In the genomic region with DNA sequence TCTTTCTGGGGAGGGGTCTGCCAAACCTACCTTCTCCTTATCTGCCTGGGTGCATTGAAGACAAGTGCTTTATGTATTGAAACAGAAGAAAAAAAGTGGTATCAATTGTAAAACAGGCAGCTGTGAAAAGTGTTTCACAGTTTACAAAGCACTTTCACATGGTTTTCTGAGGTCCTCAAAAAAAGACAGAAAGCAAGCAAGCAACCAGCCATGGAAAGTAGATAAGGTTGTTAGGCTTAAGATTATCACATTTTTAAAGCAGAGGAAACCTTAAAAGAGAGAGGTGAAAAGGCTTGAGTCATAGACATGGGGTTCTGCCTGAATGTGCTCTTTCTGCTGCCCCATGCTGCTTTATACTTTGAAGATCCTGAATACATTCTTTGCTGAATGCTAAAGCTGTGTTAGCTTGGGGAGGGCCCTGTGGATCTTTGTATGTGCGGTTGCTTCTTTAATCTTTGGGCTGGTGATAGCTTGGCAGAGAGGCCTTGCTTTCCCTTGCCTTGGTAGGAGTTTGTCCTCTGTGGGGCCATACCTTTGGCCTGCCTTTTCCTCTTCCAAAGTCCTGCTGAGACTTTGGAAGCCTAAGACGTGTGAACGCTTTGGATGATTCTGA, we compare ENCODE assay signal across 8 cellular contexts. TPM values are rescaled to one million over a fixed set of nuclear protein-coding genes. Genes with fewer than 3 reads are reported as not detected.
DNase-seq lines count a peak whose midpoint lies in the region; ATAC-seq and TF ChIP-seq lines count a peak whose summit lies in the region.

No MANE protein-coding gene starts in this region.

- intact Hi-C loops in CD14-positive monocyte (cut with micrococcal nuclease) (loop anchor here (2.0 to 10.0 kb wide), 5 partner anchors 15 to 187 kb away; partner anchors contain the start of genes AAGAB (in 2 of the 2) and IQCH (in 2 of the 2)), natural killer cell (cut with micrococcal nuclease) (loop anchor here (2.0 to 5.0 kb wide), 3 partner anchors 15 to 54 kb away; no protein-coding TSS in a partner anchor)

- H3K4me3 ChIP-seq in choroid plexus epithelial cell (ENCODE audit: low read depth, low read length): peak overlapping the region; percentile 95

- ATAC-seq in natural killer cell (peak; percentile 16 to 35 (median 30)), GM18511 (IDR thresholded peaks at IDR 0.05; ENCODE audit: unreplicated experiment) (no peak)

- DNase-seq in CD14-positive monocyte (ENCODE audit: low spot score) (no peak), NCI-H69 (lab: John Stamatoyannopoulos, UW) (peak; percentile 18), choroid plexus epithelial cell (ENCODE audit: low read depth) (peak; percentile 76), natural killer cell (no peak), midbrain (lab: John Stamatoyannopoulos, UW) (no peak), islet precursor cell (no peak)
- no peak for DNase-seq in activated CD4-positive, CD25-positive, alpha-beta regulatory T cell (lab: John Stamatoyannopoulos, UW)

- H3K27ac Mint-ChIP-seq in CD14-positive monocyte: peak overlapping the region in 4 of 7 donors; percentile 19 to 99 (median 65)
- peak overlapping the region; percentile 87 to 92 for H3K27ac Mint-ChIP-seq in natural killer cell

- H3K4me1 Mint-ChIP-seq in CD14-positive monocyte: peaks cover 59% of the 10 kb centered on the region
- H3K4me1 Mint-ChIP-seq in natural killer cell: peaks cover 55 to 65% of the 10 kb centered on the region in 2 donors

- H3K4me3 Mint-ChIP-seq in CD14-positive monocyte (peak overlapping the region; percentile 99 to 100), natural killer cell (peak overlapping the region; percentile 93)

- peaks cover 2 to 8% (median 7%) of the 10 kb centered on the region in 3 donors for H3K27me3 Mint-ChIP-seq in CD14-positive monocyte (ENCODE audit: low read depth in 3 of 3)
- no peaks in the 10 kb centered on the region for H3K27me3 Mint-ChIP-seq in natural killer cell (ENCODE audit: low read depth in 2 of 2)

- peaks cover 39 to 50% of the 10 kb centered on the region in 2 donors for H3K36me3 Mint-ChIP-seq in CD14-positive monocyte
- H3K36me3 Mint-ChIP-seq in natural killer cell: no peaks in the 10 kb centered on the region

- TF ChIP-seq CTCF in CD14-positive monocyte (IDR thresholded peaks at IDR 0.05) (no peak), choroid plexus epithelial cell (conservative IDR thresholded peaks at IDR 0.05; ENCODE audit: low read depth, low read length) (no peak), natural killer cell (IDR thresholded peaks at IDR 0.05) (no peak)

- H3K9me3 Mint-ChIP-seq in CD14-positive monocyte (peaks cover 0 to 6% (median 0%) of the 10 kb centered on the region in 7 donors), natural killer cell (no peaks in the 10 kb centered on the region)

RNA-seq across cellular contexts. Expression of gene SMAD3, which starts 2.6 kb away (rescaled TPM):
- polyA plus RNA-seq in CD14-positive monocyte: 1 to 10 TPM; 4.4 to 5.4 TPM
- total RNA-seq in natural killer cell: 10 to 100 TPM; 47.1 to 72.6 (median 63.0) TPM

Comparison
In these comparisons a context has a peak if more than half of its experiments do, and no peak if none do; other contexts are left out.
1. DNase-seq: peak in NCI-H69 (single experiment) and choroid plexus epithelial cell (single experiment); none in CD14-positive monocyte (single experiment), natural killer cell (single experiment), midbrain (single experiment), islet precursor cell (single experiment) and activated CD4-positive, CD25-positive, alpha-beta regulatory T cell (0 of 4).